Comparison of ENCODE assay signal across 8 cellular contexts in genomic region chr15:90648137-90649070, GRCh38.
DNase-seq lines count a peak whose midpoint lies in the region; ATAC-seq and TF ChIP-seq lines count a peak whose summit lies in the region.

No MANE protein-coding gene starts in this region.

- peaks cover 25% of the 10 kb centered on the region for H3K4me1 Mint-ChIP-seq in HFFc6 (ENCODE audit: low read depth)

- H3K27ac ChIP-seq in WERI-Rb-1 (no peak overlapping the region), caudate nucleus (ENCODE audit: low read depth, low read length) (peak overlapping the region; percentile 70)

- H3K4me3 Mint-ChIP-seq in HFFc6: peak overlapping the region; percentile 62

- peaks cover 2% of the 10 kb centered on the region; the same call in 1 of the 2 replicates for H3K27me3 Mint-ChIP-seq in HFFc6 (ENCODE audit: insufficient read depth)

- no peaks in the 10 kb centered on the region for H3K9me3 Mint-ChIP-seq in HFFc6

- peak overlapping the region; percentile 81 for H3K27ac Mint-ChIP-seq in HFFc6

- H3K9me3 ChIP-seq in WERI-Rb-1 (ENCODE audit: severe bottlenecking): no peaks in the 10 kb centered on the region

- peaks cover 6% of the 10 kb centered on the region for H3K36me3 Mint-ChIP-seq in HFFc6 (ENCODE audit: low read depth)

- H3K4me3 ChIP-seq in GM06990 (replicated peaks; ENCODE audit: low read depth, low read length): no peak overlapping the region
- H3K4me3 ChIP-seq in WERI-Rb-1 (ENCODE audit: low read depth, low read length): no peak overlapping the region
- H3K4me3 ChIP-seq in kidney epithelial cell (ENCODE audit: low read depth, low read length): no peak overlapping the region

- DNase-seq in GM06990 (ENCODE audit: extremely low read depth, insufficient read length): no peak
- DNase-seq in HFFc6: peak; percentile 74
- peak; percentile 27 to 36 for DNase-seq in NCI-H187 (lab: John Stamatoyannopoulos, UW)
- peak; percentile 56 for DNase-seq in WERI-Rb-1
- peak in 27 of 61 donors; percentile 5 to 77 (median 22) for DNase-seq in caudate nucleus (lab: John Stamatoyannopoulos, UW)
- DNase-seq in kidney epithelial cell (ENCODE audit: low read depth): no peak
- DNase-seq in stimulated activated CD4-positive, alpha-beta T cell treated with anti-CD3 and anti-CD28 coated beads, Interleukin-1b, Interleukin-23, amount 100 ng/mL, for 48 hours: peak; percentile 72

- H3K36me3 ChIP-seq in GM06990 (ENCODE audit: control insufficient read depth, insufficient read depth, low read length) (peaks cover 3% of the 10 kb centered on the region), WERI-Rb-1 (no peaks in the 10 kb centered on the region; the same call in 1 of the 2 replicates), kidney epithelial cell (ENCODE audit: control insufficient read depth, insufficient read depth, low read length) (no peaks in the 10 kb centered on the region)

- H3K27me3 ChIP-seq in GM06990 (replicated peaks; ENCODE audit: control insufficient read depth, insufficient read depth, low read length): no peaks in the 10 kb centered on the region
- no peaks in the 10 kb centered on the region for H3K27me3 ChIP-seq in WERI-Rb-1 (ENCODE audit: insufficient read depth, low read depth, severe bottlenecking)
- no peaks in the 10 kb centered on the region for H3K27me3 ChIP-seq in kidney epithelial cell (ENCODE audit: control insufficient read depth, insufficient read depth, low read length)

- TF ChIP-seq CTCF in GM06990 (IDR thresholded peaks at IDR 0.05; ENCODE audit: insufficient read depth, low read length, poor library complexity, severe bottlenecking) (peak; percentile 85), HFFc6 (IDR thresholded peaks at IDR 0.05) (peak; percentile 97), WERI-Rb-1 (IDR thresholded peaks at IDR 0.05; ENCODE audit: low read depth, low read length) (peak; percentile 71), kidney epithelial cell (IDR thresholded peaks at IDR 0.05; ENCODE audit: insufficient read depth, low read length, poor library complexity, severe bottlenecking) (peak; percentile 78)

- no peak for ATAC-seq in GM21390 (IDR thresholded peaks at IDR 0.05; ENCODE audit: unreplicated experiment)

Comparison
In these comparisons a context has a peak if more than half of its experiments do, and no peak if none do; other contexts are left out.
1. DNase-seq: peak in HFFc6 (single experiment), NCI-H187 (2 of 2), WERI-Rb-1 (single experiment) and stimulated activated CD4-positive, alpha-beta T cell treated with anti-CD3 and anti-CD28 coated beads, Interleukin-1b, Interleukin-23, amount 100 ng/mL, for 48 hours (single experiment); none in GM06990 (single experiment) and kidney epithelial cell (single experiment).
2. Peak in every context shown above with its lines, with median percentiles within 50 percentile points of each other: CTCF ChIP-seq.